ENCODE assay signal across 1 cellular context in genomic region chr17:76667786-76668453, GRCh38.
TF ChIP-seq lines count a peak whose summit lies in the region.

No MANE protein-coding gene starts in this region.

TF ChIP-seq in K562, 482 proteins besides CTCF, POLR2A, EP300 and RAD21:
- peak; percentile 64 for TF ChIP-seq TBP (optimal IDR thresholded peaks at IDR 0.05; ENCODE audit: low read depth, low read length)
- peak; percentile 33 for TF ChIP-seq POLR3A (IDR thresholded peaks at IDR 0.05; ENCODE audit: borderline replicate concordance, extremely low read depth, insufficient read depth, insufficient read length)
- no peak for TF ChIP-seq TFE3 (CRISPR knock-in tag; IDR thresholded peaks at IDR 0.05)
- TF ChIP-seq RAD51 (IDR thresholded peaks at IDR 0.05; ENCODE audit: borderline replicate concordance, low read depth) = 0 out of 2 replicates have a peak, but pooled peaks have one; percentile 15
- 0 out of 2 replicates have a peak, but pooled peaks have one; percentile 15 for TF ChIP-seq CTBP1 (IDR thresholded peaks at IDR 0.05; ENCODE audit: borderline replicate concordance)
- TF ChIP-seq ZNF695 (CRISPR knock-in tag; IDR thresholded peaks at IDR 0.05) = no peak
- TF ChIP-seq KLF16 (IDR thresholded peaks at IDR 0.05) = no peak
- no peak for TF ChIP-seq ZSCAN32 (CRISPR knock-in tag; IDR thresholded peaks at IDR 0.05)
- TF ChIP-seq MCM2 (IDR thresholded peaks at IDR 0.05; ENCODE audit: low read depth) = peak; percentile 55; the same call in 1 of the 2 replicates
- TF ChIP-seq, protein P1, sequence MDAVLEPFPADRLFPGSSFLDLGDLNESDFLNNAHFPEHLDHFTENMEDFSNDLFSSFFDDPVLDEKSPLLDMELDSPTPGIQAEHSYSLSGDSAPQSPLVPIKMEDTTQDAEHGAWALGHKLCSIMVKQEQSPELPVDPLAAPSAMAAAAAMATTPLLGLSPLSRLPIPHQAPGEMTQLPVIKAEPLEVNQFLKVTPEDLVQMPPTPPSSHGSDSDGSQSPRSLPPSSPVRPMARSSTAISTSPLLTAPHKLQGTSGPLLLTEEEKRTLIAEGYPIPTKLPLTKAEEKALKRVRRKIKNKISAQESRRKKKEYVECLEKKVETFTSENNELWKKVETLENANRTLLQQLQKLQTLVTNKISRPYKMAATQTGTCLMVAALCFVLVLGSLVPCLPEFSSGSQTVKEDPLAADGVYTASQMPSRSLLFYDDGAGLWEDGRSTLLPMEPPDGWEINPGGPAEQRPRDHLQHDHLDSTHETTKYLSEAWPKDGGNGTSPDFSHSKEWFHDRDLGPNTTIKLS (IDR thresholded peaks at IDR 0.05; ENCODE audit: borderline replicate concordance, low read depth) = peak; percentile 59; the same call in 1 of the 2 replicates
- TF ChIP-seq, protein P2, sequence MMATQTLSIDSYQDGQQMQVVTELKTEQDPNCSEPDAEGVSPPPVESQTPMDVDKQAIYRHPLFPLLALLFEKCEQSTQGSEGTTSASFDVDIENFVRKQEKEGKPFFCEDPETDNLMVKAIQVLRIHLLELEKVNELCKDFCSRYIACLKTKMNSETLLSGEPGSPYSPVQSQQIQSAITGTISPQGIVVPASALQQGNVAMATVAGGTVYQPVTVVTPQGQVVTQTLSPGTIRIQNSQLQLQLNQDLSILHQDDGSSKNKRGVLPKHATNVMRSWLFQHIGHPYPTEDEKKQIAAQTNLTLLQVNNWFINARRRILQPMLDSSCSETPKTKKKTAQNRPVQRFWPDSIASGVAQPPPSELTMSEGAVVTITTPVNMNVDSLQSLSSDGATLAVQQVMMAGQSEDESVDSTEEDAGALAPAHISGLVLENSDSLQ (IDR thresholded peaks at IDR 0.05) = peak; percentile 35; the same call in 1 of the 2 replicates
- TF ChIP-seq, protein P3, sequence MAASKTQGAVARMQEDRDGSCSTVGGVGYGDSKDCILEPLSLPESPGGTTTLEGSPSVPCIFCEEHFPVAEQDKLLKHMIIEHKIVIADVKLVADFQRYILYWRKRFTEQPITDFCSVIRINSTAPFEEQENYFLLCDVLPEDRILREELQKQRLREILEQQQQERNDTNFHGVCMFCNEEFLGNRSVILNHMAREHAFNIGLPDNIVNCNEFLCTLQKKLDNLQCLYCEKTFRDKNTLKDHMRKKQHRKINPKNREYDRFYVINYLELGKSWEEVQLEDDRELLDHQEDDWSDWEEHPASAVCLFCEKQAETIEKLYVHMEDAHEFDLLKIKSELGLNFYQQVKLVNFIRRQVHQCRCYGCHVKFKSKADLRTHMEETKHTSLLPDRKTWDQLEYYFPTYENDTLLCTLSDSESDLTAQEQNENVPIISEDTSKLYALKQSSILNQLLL (CRISPR knock-in tag; IDR thresholded peaks at IDR 0.05; ENCODE audit: borderline replicate concordance) = no peak
- TF ChIP-seq SIRT6 (IDR thresholded peaks at IDR 0.05; ENCODE audit: low read depth, low read length) = no peak
- no peak for TF ChIP-seq NFRKB (IDR thresholded peaks at IDR 0.05; ENCODE audit: low read depth)
- TF ChIP-seq, protein P4, sequence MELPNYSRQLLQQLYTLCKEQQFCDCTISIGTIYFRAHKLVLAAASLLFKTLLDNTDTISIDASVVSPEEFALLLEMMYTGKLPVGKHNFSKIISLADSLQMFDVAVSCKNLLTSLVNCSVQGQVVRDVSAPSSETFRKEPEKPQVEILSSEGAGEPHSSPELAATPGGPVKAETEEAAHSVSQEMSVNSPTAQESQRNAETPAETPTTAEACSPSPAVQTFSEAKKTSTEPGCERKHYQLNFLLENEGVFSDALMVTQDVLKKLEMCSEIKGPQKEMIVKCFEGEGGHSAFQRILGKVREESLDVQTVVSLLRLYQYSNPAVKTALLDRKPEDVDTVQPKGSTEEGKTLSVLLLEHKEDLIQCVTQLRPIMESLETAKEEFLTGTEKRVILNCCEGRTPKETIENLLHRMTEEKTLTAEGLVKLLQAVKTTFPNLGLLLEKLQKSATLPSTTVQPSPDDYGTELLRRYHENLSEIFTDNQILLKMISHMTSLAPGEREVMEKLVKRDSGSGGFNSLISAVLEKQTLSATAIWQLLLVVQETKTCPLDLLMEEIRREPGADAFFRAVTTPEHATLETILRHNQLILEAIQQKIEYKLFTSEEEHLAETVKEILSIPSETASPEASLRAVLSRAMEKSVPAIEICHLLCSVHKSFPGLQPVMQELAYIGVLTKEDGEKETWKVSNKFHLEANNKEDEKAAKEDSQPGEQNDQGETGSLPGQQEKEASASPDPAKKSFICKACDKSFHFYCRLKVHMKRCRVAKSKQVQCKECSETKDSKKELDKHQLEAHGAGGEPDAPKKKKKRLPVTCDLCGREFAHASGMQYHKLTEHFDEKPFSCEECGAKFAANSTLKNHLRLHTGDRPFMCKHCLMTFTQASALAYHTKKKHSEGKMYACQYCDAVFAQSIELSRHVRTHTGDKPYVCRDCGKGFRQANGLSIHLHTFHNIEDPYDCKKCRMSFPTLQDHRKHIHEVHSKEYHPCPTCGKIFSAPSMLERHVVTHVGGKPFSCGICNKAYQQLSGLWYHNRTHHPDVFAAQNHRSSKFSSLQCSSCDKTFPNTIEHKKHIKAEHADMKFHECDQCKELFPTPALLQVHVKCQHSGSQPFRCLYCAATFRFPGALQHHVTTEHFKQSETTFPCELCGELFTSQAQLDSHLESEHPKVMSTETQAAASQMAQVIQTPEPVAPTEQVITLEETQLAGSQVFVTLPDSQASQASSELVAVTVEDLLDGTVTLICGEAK (IDR thresholded peaks at IDR 0.05) = 0 out of 2 replicates have a peak, but pooled peaks have one; percentile 7
- TF ChIP-seq, protein P4 (CRISPR knock-in tag; IDR thresholded peaks at IDR 0.05) = no peak
- TF ChIP-seq ZNF263 (CRISPR knock-in tag; IDR thresholded peaks at IDR 0.05; ENCODE audit: borderline replicate concordance) = peak; percentile 96
